Comparison of ENCODE assay signal across 19 cellular contexts in the genomic region with DNA sequence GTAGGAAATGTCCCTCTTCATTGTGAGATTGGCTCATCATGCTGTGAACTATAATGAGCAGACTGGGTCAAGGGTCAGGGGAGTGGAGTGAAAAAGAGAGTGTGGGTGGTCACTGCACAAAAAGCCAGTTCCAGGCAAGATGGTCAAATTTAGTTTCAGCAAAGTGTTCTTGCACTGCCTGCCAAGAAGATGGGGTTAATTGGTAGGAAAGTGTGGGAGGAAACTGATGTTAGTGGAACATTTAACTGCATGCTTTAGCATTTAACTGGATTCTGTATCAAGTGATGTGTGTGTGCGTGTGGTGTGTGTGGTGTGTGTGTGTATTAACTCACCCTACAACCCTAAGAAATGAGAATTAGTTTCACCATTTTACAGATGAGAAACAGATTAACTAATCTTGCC.
DNase-seq lines count a peak whose midpoint lies in the region; ATAC-seq, FAIRE-seq and TF ChIP-seq lines count a peak whose summit lies in the region.
"Had no signal": no experiment of that assay in that cellular context is flagged by ENCODE, and none has a peak within 500 bp of the region (broad histone marks: within the 10 kb centered on the region; RNA-seq: fewer than 3 reads in every experiment).

No MANE protein-coding gene starts in this region.

- BruUV-seq in endothelial cell of umbilical vein (replicated peaks; lab: Mats Ljungman, UMichigan), result no TSS peak

- DNase-seq in activated CD8-positive, alpha-beta T cell treated with anti-CD3 and anti-CD28 coated beads for 36 hours, result peak; percentile 41
- no peak for DNase-seq in activated CD8-positive, alpha-beta T cell treated with anti-CD3 and anti-CD28 coated beads, Interleukin-2, amount 10 ng/mL, durations not matched to agents 7 days and 5 days
- no peak for DNase-seq in WTC11 (ENCODE audit: low spot score)
- peak; percentile 73 for DNase-seq in endothelial cell of umbilical vein (ENCODE audit: low read depth, low spot score)
- peak; percentile 29 for DNase-seq in renal cortical epithelial cell (ENCODE audit: low read depth)
- DNase-seq in NCI-H2107 (lab: John Stamatoyannopoulos, UW), result no peak
- no peak for DNase-seq in islet precursor cell
- DNase-seq: activated CD4-positive, alpha-beta T cell treated with anti-CD3 and anti-CD28 coated beads, Interleukin-2, amount 50 U/mL, for 4 hours; activated naive CD8-positive, alpha-beta T cell treated with anti-CD3 and anti-CD28 coated beads, Interleukin-2, amount 10 ng/mL, durations not matched to agents 7 days and 5 days; KG1; lower lobe of right lung; NCI-H2081; NCI-H524 treated with DMSO at 0.1 percent for 48 hours; pancreas; stimulated activated CD4-positive, alpha-beta T cell treated with anti-CD3 and anti-CD28 coated beads, Interleukin-2, amount 100 ng/mL, for 48 hours had no signal

- H3K36me3 ChIP-seq in endothelial cell of umbilical vein (ENCODE audit: control insufficient read depth in 2 of 2, extremely low read depth in 1 of 2, insufficient read depth in 2 of 2, low read length in 2 of 2), result no peaks in the 10 kb centered on the region
- H3K36me3 ChIP-seq: BLaER1 treated with 17β-estradiol and CSF1 and Interleukin-3, amounts not matched to agents 10 nM and 100 nM; breast epithelium; lower lobe of right lung; pancreas had no signal

- H3K27ac Mint-ChIP-seq in activated CD8-positive, alpha-beta T cell treated with anti-CD3 and anti-CD28 coated beads for 36 hours, result no peak overlapping the region
- H3K27ac Mint-ChIP-seq in activated CD8-positive, alpha-beta T cell treated with anti-CD3 and anti-CD28 coated beads, Interleukin-2, amount 10 ng/mL, durations not matched to agents 7 days and 5 days, result no peak overlapping the region
- H3K27ac Mint-ChIP-seq in WTC11, result peak overlapping the region; percentile 18; the same call in 1 of the 2 replicates
- H3K27ac Mint-ChIP-seq: activated naive CD8-positive, alpha-beta T cell treated with anti-CD3 and anti-CD28 coated beads, Interleukin-2, amount 10 ng/mL, durations not matched to agents 7 days and 5 days had no signal

- dilution Hi-C loops in endothelial cell of umbilical vein (cut with MboI; ENCODE audit: extremely low pct_ligation_motif_present, low sequenced_read_pairs), result no loop called here

- H3K27ac ChIP-seq in endothelial cell of umbilical vein (ENCODE audit: insufficient read depth, low read depth, low read length), result no peak overlapping the region
- H3K27ac ChIP-seq: BLaER1 treated with 17β-estradiol and CSF1 and Interleukin-3, amounts not matched to agents 10 nM and 100 nM; lower lobe of right lung; pancreas had no signal

- TF ChIP-seq POLR2A in endothelial cell of umbilical vein (IDR thresholded peaks at IDR 0.05; ENCODE audit: low read depth, low read length), result no peak

- ATAC-seq in activated CD8-positive, alpha-beta T cell treated with anti-CD3 and anti-CD28 coated beads for 36 hours, result peak; percentile 74
- no peak for ATAC-seq in activated CD8-positive, alpha-beta T cell treated with anti-CD3 and anti-CD28 coated beads, Interleukin-2, amount 10 ng/mL, durations not matched to agents 7 days and 5 days
- ATAC-seq in WTC11 (no peak), GM19328 (IDR thresholded peaks at IDR 0.05; ENCODE audit: unreplicated experiment) (no peak)
- ATAC-seq: lower lobe of right lung had no signal

- no peaks in the 10 kb centered on the region for H3K9me1 ChIP-seq in endothelial cell of umbilical vein (replicated peaks; ENCODE audit: control insufficient read depth, extremely low read depth, insufficient read depth, low read length)

- no peaks in the 10 kb centered on the region for H3K79me2 ChIP-seq in endothelial cell of umbilical vein (ENCODE audit: control insufficient read depth, insufficient read depth, low read length)

- no peak overlapping the region for H3K4me3 Mint-ChIP-seq in activated CD8-positive, alpha-beta T cell treated with anti-CD3 and anti-CD28 coated beads for 36 hours
- no peak overlapping the region for H3K4me3 Mint-ChIP-seq in activated CD8-positive, alpha-beta T cell treated with anti-CD3 and anti-CD28 coated beads, Interleukin-2, amount 10 ng/mL, durations not matched to agents 7 days and 5 days
- no peak overlapping the region for H3K4me3 Mint-ChIP-seq in WTC11
- H3K4me3 Mint-ChIP-seq: activated naive CD8-positive, alpha-beta T cell treated with anti-CD3 and anti-CD28 coated beads, Interleukin-2, amount 10 ng/mL, durations not matched to agents 7 days and 5 days had no signal

- H3K9me3 Mint-ChIP-seq in activated CD8-positive, alpha-beta T cell treated with anti-CD3 and anti-CD28 coated beads for 36 hours, result peaks cover 10% of the 10 kb centered on the region
- peaks cover 2% of the 10 kb centered on the region for H3K9me3 Mint-ChIP-seq in activated CD8-positive, alpha-beta T cell treated with anti-CD3 and anti-CD28 coated beads, Interleukin-2, amount 10 ng/mL, durations not matched to agents 7 days and 5 days (ENCODE audit: insufficient read depth)
- peaks cover 35% of the 10 kb centered on the region for H3K9me3 Mint-ChIP-seq in WTC11

- peaks cover 9% of the 10 kb centered on the region for H3K4me1 Mint-ChIP-seq in activated CD8-positive, alpha-beta T cell treated with anti-CD3 and anti-CD28 coated beads for 36 hours (ENCODE audit: low read depth)
- no peaks in the 10 kb centered on the region for H3K4me1 Mint-ChIP-seq in activated CD8-positive, alpha-beta T cell treated with anti-CD3 and anti-CD28 coated beads, Interleukin-2, amount 10 ng/mL, durations not matched to agents 7 days and 5 days (ENCODE audit: low read depth)
- H3K4me1 Mint-ChIP-seq in WTC11, result peaks cover 35% of the 10 kb centered on the region
- H3K4me1 Mint-ChIP-seq: activated naive CD8-positive, alpha-beta T cell treated with anti-CD3 and anti-CD28 coated beads, Interleukin-2, amount 10 ng/mL, durations not matched to agents 7 days and 5 days had no signal

- H3K4me1 ChIP-seq in endothelial cell of umbilical vein (ENCODE audit: control insufficient read depth, extremely low read depth, insufficient read depth, low read length), result peaks cover 41% of the 10 kb centered on the region
- H3K4me1 ChIP-seq: BLaER1 treated with 17β-estradiol and CSF1 and Interleukin-3, amounts not matched to agents 10 nM and 100 nM; breast epithelium; lower lobe of right lung; pancreas had no signal

- peak; percentile 61 for FAIRE-seq in endothelial cell of umbilical vein (lab: Jason Lieb, UNC)
- FAIRE-seq: A204.1, pancreas had no signal

- intact Hi-C loops in activated CD8-positive, alpha-beta T cell treated with anti-CD3 and anti-CD28 coated beads for 36 hours (cut with micrococcal nuclease), result no loop called here
- intact Hi-C loops in endothelial cell of umbilical vein (cut with micrococcal nuclease), result loop anchor here (5.0 to 10.0 kb wide), 3 partner anchors 718 to 880 kb away; a partner anchor contains a TSS

- H3K9ac ChIP-seq in endothelial cell of umbilical vein (replicated peaks; ENCODE audit: extremely low read depth, insufficient read depth, low read length), result no peak overlapping the region
- H3K9ac ChIP-seq: BLaER1 treated with 17β-estradiol and CSF1 and Interleukin-3, amounts not matched to agents 10 nM and 100 nM had no signal

- no peak overlapping the region for H2AFZ ChIP-seq in endothelial cell of umbilical vein (ENCODE audit: low read depth, low read length)

- POLR2A ChIA-PET in activated CD8-positive, alpha-beta T cell treated with anti-CD3 and anti-CD28 coated beads for 36 hours (lab: Charles Lee), result no interaction called here
- POLR2A ChIA-PET in activated CD8-positive, alpha-beta T cell treated with anti-CD3 and anti-CD28 coated beads, Interleukin-2, amount 10 ng/mL, durations not matched to agents 7 days and 5 days (lab: Charles Lee), result no interaction called here
- POLR2A ChIA-PET in WTC11 (lab: Charles Lee) (no interaction called here), endothelial cell of umbilical vein (lab: Charles Lee) (no interaction called here)

- CTCF ChIA-PET in activated CD8-positive, alpha-beta T cell treated with anti-CD3 and anti-CD28 coated beads for 36 hours (lab: Charles Lee), result no interaction called here
- CTCF ChIA-PET in activated CD8-positive, alpha-beta T cell treated with anti-CD3 and anti-CD28 coated beads, Interleukin-2, amount 10 ng/mL, durations not matched to agents 7 days and 5 days (lab: Charles Lee), result no interaction called here
- CTCF ChIA-PET in WTC11 (lab: Charles Lee) (no interaction called here), endothelial cell of umbilical vein (lab: Charles Lee) (no interaction called here)

- no peaks in the 10 kb centered on the region for H3K27me3 ChIP-seq in endothelial cell of umbilical vein (ENCODE audit: control insufficient read depth in 2 of 2, insufficient read depth in 2 of 2, low read length in 2 of 2)
- H3K27me3 ChIP-seq: BLaER1 treated with 17β-estradiol and CSF1 and Interleukin-3, amounts not matched to agents 10 nM and 100 nM; breast epithelium; pancreas had no signal

- no peaks in the 10 kb centered on the region for H3K9me3 ChIP-seq in endothelial cell of umbilical vein (replicated peaks; ENCODE audit: control insufficient read depth, insufficient read depth, low read length)
- H3K9me3 ChIP-seq: breast epithelium, lower lobe of right lung, pancreas had no signal

- H3K27me3 Mint-ChIP-seq in activated CD8-positive, alpha-beta T cell treated with anti-CD3 and anti-CD28 coated beads for 36 hours, result no peaks in the 10 kb centered on the region
- no peaks in the 10 kb centered on the region for H3K27me3 Mint-ChIP-seq in activated CD8-positive, alpha-beta T cell treated with anti-CD3 and anti-CD28 coated beads, Interleukin-2, amount 10 ng/mL, durations not matched to agents 7 days and 5 days (ENCODE audit: low read depth)
- H3K27me3 Mint-ChIP-seq in WTC11 (ENCODE audit: low read depth), result peaks cover 2% of the 10 kb centered on the region; the same call in 1 of the 2 replicates
- H3K27me3 Mint-ChIP-seq: activated naive CD8-positive, alpha-beta T cell treated with anti-CD3 and anti-CD28 coated beads, Interleukin-2, amount 10 ng/mL, durations not matched to agents 7 days and 5 days had no signal

- TF ChIP-seq CTCF in activated CD8-positive, alpha-beta T cell treated with anti-CD3 and anti-CD28 coated beads for 36 hours (IDR thresholded peaks at IDR 0.05), result no peak
- no peak for TF ChIP-seq CTCF in WTC11 (IDR thresholded peaks at IDR 0.05)
- no peak for TF ChIP-seq CTCF in endothelial cell of umbilical vein (IDR thresholded peaks at IDR 0.05; ENCODE audit: extremely low read depth in 1 of 2, insufficient read depth in 1 of 2, low read depth in 1 of 2, low read length in 2 of 2)

- H3K36me3 Mint-ChIP-seq in activated CD8-positive, alpha-beta T cell treated with anti-CD3 and anti-CD28 coated beads for 36 hours (ENCODE audit: low read depth), result peaks cover 5% of the 10 kb centered on the region
- H3K36me3 Mint-ChIP-seq in activated CD8-positive, alpha-beta T cell treated with anti-CD3 and anti-CD28 coated beads, Interleukin-2, amount 10 ng/mL, durations not matched to agents 7 days and 5 days (ENCODE audit: low read depth), result no peaks in the 10 kb centered on the region
- peaks cover 26% of the 10 kb centered on the region for H3K36me3 Mint-ChIP-seq in WTC11

- H3K4me3 ChIP-seq in endothelial cell of umbilical vein (replicated peaks in 1 of 3; ENCODE audit: insufficient read depth in 1 of 3, low read depth in 1 of 3, low read length in 3 of 3), result no peak overlapping the region
- H3K4me3 ChIP-seq: BLaER1 treated with 17β-estradiol and CSF1 and Interleukin-3, amounts not matched to agents 10 nM and 100 nM; breast epithelium; lower lobe of right lung; pancreas had no signal

- H4K20me1 ChIP-seq in endothelial cell of umbilical vein (replicated peaks; ENCODE audit: control insufficient read depth, extremely low read depth, insufficient read depth, low read length), result no peaks in the 10 kb centered on the region
- H4K20me1 ChIP-seq: BLaER1 treated with 17β-estradiol and CSF1 and Interleukin-3, amounts not matched to agents 10 nM and 100 nM had no signal

- no peak overlapping the region for H3K4me2 ChIP-seq in endothelial cell of umbilical vein (ENCODE audit: insufficient read depth, low read length)
- H3K4me2 ChIP-seq: BLaER1 treated with 17β-estradiol and CSF1 and Interleukin-3, amounts not matched to agents 10 nM and 100 nM had no signal

Comparison
In these comparisons a context has a peak if more than half of its experiments do, and no peak if none do; other contexts are left out.
1. DNase-seq: peak in activated CD8-positive, alpha-beta T cell treated with anti-CD3 and anti-CD28 coated beads for 36 hours (single experiment), endothelial cell of umbilical vein (single experiment) and renal cortical epithelial cell (single experiment); none in activated CD8-positive, alpha-beta T cell treated with anti-CD3 and anti-CD28 coated beads, Interleukin-2, amount 10 ng/mL, durations not matched to agents 7 days and 5 days (single experiment), WTC11 (single experiment), NCI-H2107 (single experiment) and islet precursor cell (single experiment).